Comparison of ENCODE assay signal across 12 cellular contexts in the genomic region with DNA sequence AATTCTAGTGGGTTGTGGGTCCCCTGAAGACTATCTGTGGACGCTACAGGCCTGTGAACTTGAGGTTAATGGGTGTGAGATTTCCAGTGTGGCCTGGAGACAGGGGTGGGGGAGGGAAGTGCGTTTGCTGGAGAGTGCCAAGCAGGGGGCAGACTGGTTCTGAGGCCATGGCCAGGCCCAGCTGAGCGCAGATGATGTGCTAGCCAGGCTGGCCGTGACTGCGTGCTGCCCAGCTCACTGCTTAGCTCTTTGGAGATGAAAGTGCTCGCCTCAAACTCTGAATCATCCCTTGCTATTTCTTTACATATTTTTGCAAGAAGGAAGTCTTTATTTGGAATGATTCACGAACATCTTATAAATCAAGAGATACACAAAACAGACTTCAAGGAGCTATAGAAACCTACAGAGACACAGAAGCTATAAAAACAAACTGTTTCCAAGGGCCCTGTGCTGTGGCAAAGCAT.
DNase-seq lines count a peak whose midpoint lies in the region; ATAC-seq, FAIRE-seq and TF ChIP-seq lines count a peak whose summit lies in the region.
"Had no signal": no experiment of that assay in that cellular context is flagged by ENCODE, and none has a peak within 500 bp of the region (broad histone marks: within the 10 kb centered on the region; RNA-seq: fewer than 3 reads in every experiment).

No MANE protein-coding gene starts in this region.

- POLR2A ChIA-PET in H1 (lab: Charles Lee; ENCODE audit: partially characterized antibody), result interaction anchor here (0.7 to 1.2 kb wide), 3 partner anchors 11 to 124 kb away, joined by 3 to 4 read pairs (median 3); partner anchors contain the start of genes HSPA2 and ZBTB1

- H3K36me3 ChIP-seq in ACC112 (ENCODE audit: insufficient read depth, low read length), result no peaks in the 10 kb centered on the region
- H3K36me3 ChIP-seq in H1 (ENCODE audit: control insufficient read depth in 2 of 4, insufficient read depth in 4 of 4, low read length in 3 of 4), result no peaks in the 10 kb centered on the region
- H3K36me3 ChIP-seq in mesenchymal stem cell (ENCODE audit: control insufficient read depth in 1 of 2, insufficient read depth in 2 of 2, low read depth in 1 of 2, low read length in 2 of 2), result no peaks in the 10 kb centered on the region
- H3K36me3 ChIP-seq in SJCRH30, result no peaks in the 10 kb centered on the region
- H3K36me3 ChIP-seq in gastrocnemius medialis, result no peaks in the 10 kb centered on the region
- H3K36me3 ChIP-seq: ascending aorta, BLaER1, thoracic aorta had no signal

- no peak overlapping the region for H2BK5ac ChIP-seq in H1 (ENCODE audit: low read depth, low read length)
- H2BK5ac ChIP-seq in mesenchymal stem cell (ENCODE audit: low read depth, low read length, poor library complexity, severe bottlenecking), result no peak overlapping the region

- H3K4me2 ChIP-seq in H1 (ENCODE audit: insufficient read depth in 1 of 2, low read depth in 2 of 2, low read length in 2 of 2) (no peak overlapping the region), mesenchymal stem cell (ENCODE audit: low read length, poor library complexity, severe bottlenecking) (no peak overlapping the region)
- H3K4me2 ChIP-seq: BLaER1 had no signal

- ATAC-seq in HG02759 (IDR thresholded peaks at IDR 0.05; ENCODE audit: unreplicated experiment) (no peak), gastrocnemius medialis (no peak)

- H3K18ac ChIP-seq in H1 (ENCODE audit: extremely low read depth, low read length) (no peak overlapping the region), mesenchymal stem cell (ENCODE audit: low read depth in 1 of 2, low read length in 2 of 2) (peak overlapping the region; percentile 74 to 79)

- H3K4ac ChIP-seq in H1 (replicated peaks; ENCODE audit: insufficient read length, low read depth, low read length) (no peak overlapping the region), mesenchymal stem cell (ENCODE audit: low read depth in 1 of 2, low read length in 2 of 2) (peak overlapping the region; percentile 60 to 93)

- DNase-seq in M059J (ENCODE audit: low read depth) (peak; percentile 85), H1 (ENCODE audit: low read depth in 1 of 2, low spot score in 2 of 2) (no peak), mesenchymal stem cell (peak; percentile 97), SJCRH30 (no peak), GM10266 (ENCODE audit: extremely low spot score) (no peak), gastrocnemius medialis (no peak)
- DNase-seq: activated CD4-positive, alpha-beta T cell treated with anti-CD3 and anti-CD28 coated beads for 1 hour had no signal

- H4K20me1 ChIP-seq in H1 (replicated peaks in 1 of 2; ENCODE audit: control insufficient read depth in 1 of 2, insufficient read depth in 2 of 2, low read length in 2 of 2), result no peaks in the 10 kb centered on the region
- H4K20me1 ChIP-seq: BLaER1 had no signal

- no peak overlapping the region for H3K9ac ChIP-seq in H1 (replicated peaks in 1 of 4; ENCODE audit: extremely low read depth in 1 of 4, low read depth in 3 of 4, low read length in 3 of 4)
- H3K9ac ChIP-seq in mesenchymal stem cell (ENCODE audit: low read length), result peak overlapping the region; percentile 64
- H3K9ac ChIP-seq: BLaER1 had no signal

- H3K79me2 ChIP-seq in ACC112 (ENCODE audit: control insufficient read depth, insufficient read depth, low read length, unreplicated experiment), result no peaks in the 10 kb centered on the region
- no peaks in the 10 kb centered on the region for H3K79me2 ChIP-seq in H1 (ENCODE audit: control insufficient read depth in 1 of 2, insufficient read depth in 2 of 2, low read length in 2 of 2)

- no peak overlapping the region for H4K5ac ChIP-seq in H1 (ENCODE audit: insufficient read length, low read depth, low read length)

- H3K4me1 ChIP-seq in ACC112 (ENCODE audit: control insufficient read depth, insufficient read depth, low read length, unreplicated experiment) (peaks cover 12% of the 10 kb centered on the region), H1 (replicated peaks in 1 of 4; ENCODE audit: control insufficient read depth in 3 of 4, insufficient read depth in 4 of 4, low read length in 3 of 4) (peaks cover 0 to 10% (median 1%) of the 10 kb centered on the region in 4 experiments; a peak in 3 of 7 replicates), mesenchymal stem cell (ENCODE audit: control insufficient read depth, insufficient read depth, low read depth, low read length) (peaks cover 3% of the 10 kb centered on the region), SJCRH30 (no peaks in the 10 kb centered on the region), gastrocnemius medialis (no peaks in the 10 kb centered on the region)
- H3K4me1 ChIP-seq: ascending aorta had no signal

- no peak overlapping the region for H3K23ac ChIP-seq in H1 (ENCODE audit: insufficient read length)
- no peak overlapping the region for H3K23ac ChIP-seq in mesenchymal stem cell (ENCODE audit: low read length in 2 of 2)

- H2BK12ac ChIP-seq in H1 (ENCODE audit: low read depth, low read length) (no peak overlapping the region), mesenchymal stem cell (ENCODE audit: low read length in 2 of 2) (peak overlapping the region; percentile 49 to 95)

- intact Hi-C loops in gastrocnemius medialis (cut with DNase I; ENCODE audit: low total_unique reads), result no loop called here

- H2BK120ac ChIP-seq in H1 (replicated peaks; ENCODE audit: low read depth, low read length), result no peak overlapping the region
- peak overlapping the region; percentile 81 for H2BK120ac ChIP-seq in mesenchymal stem cell (ENCODE audit: low read depth, low read length)

- TF ChIP-seq POLR2A in H1 (IDR thresholded peaks at IDR 0.05; ENCODE audit: control extremely low read depth in 1 of 2, low read depth in 2 of 2, low read length in 2 of 2), result no peak
- no peak for TF ChIP-seq POLR2A in gastrocnemius medialis (IDR thresholded peaks at IDR 0.05)

- H2BK20ac ChIP-seq in H1 (ENCODE audit: low read length), result 0 out of 2 replicates have a peak overlapping the region, but pooled peaks have one; percentile 10

- H3K27ac ChIP-seq in ACC112 (ENCODE audit: low read depth, low read length) (peak overlapping the region; percentile 66), H1 (ENCODE audit: low read depth, low read length) (no peak overlapping the region), mesenchymal stem cell (ENCODE audit: low read length, poor library complexity, severe bottlenecking) (peak overlapping the region; percentile 72), SJCRH30 (no peak overlapping the region), gastrocnemius medialis (no peak overlapping the region)
- H3K27ac ChIP-seq: ascending aorta, BLaER1, thoracic aorta had no signal

- no peak overlapping the region for H3K4me3 ChIP-seq in ACC112 (ENCODE audit: low read depth, low read length)
- H3K4me3 ChIP-seq in H1 (ENCODE audit: extremely low read depth in 1 of 4, insufficient read depth in 2 of 4, low read depth in 3 of 4, low read length in 4 of 4), result no peak overlapping the region
- H3K4me3 ChIP-seq in mesenchymal stem cell (ENCODE audit: insufficient read depth in 1 of 2, low read depth in 1 of 2, low read length in 2 of 2), result no peak overlapping the region
- no peak overlapping the region for H3K4me3 ChIP-seq in SJCRH30
- no peak overlapping the region for H3K4me3 ChIP-seq in gastrocnemius medialis
- H3K4me3 ChIP-seq: ascending aorta, BLaER1, thoracic aorta had no signal

- H3K56ac ChIP-seq in H1 (replicated peaks; ENCODE audit: insufficient read length, low read depth, low read length), result no peak overlapping the region

- H4K91ac ChIP-seq in H1 (replicated peaks; ENCODE audit: insufficient read length, low read length), result no peak overlapping the region
- peak overlapping the region; percentile 92 for H4K91ac ChIP-seq in mesenchymal stem cell (ENCODE audit: low read length)

- WGBS in H1 (ENCODE audit: extremely low coverage in 1 of 2, insufficient coverage in 1 of 2, insufficient read length in 1 of 2, insufficient replicate concordance in 2 of 2, low coverage in 1 of 2, low lambda C conversion rate in 2 of 2, missing lambda C conversion rate in 1 of 2), 2 experiments, result 63% methylated on average over 7 of the region's 7 CpGs; no CpG with 5 or more reads in 1 of the 2 experiments
- 0% methylated on average over 4 of the region's 7 CpGs for WGBS in mesenchymal stem cell

- CTCF ChIA-PET in H1 (lab: Charles Lee; ENCODE audit: partially characterized antibody), result interaction anchor here (0.5 to 2.2 kb wide), 11 partner anchors 9 to 509 kb away, joined by 3 to 11 read pairs (median 3); no protein-coding TSS in a partner anchor

- TF ChIP-seq RAD21 in H1 (IDR thresholded peaks at IDR 0.05 in 1 of 2, conservative IDR thresholded peaks at IDR 0.05 in 1 of 2; ENCODE audit: low read depth in 2 of 2, low read length in 2 of 2), result no peak

- H2BK15ac ChIP-seq in H1 (ENCODE audit: low read length) (0 out of 2 replicates have a peak overlapping the region, but pooled peaks have one; percentile 83), mesenchymal stem cell (ENCODE audit: low read depth, poor library complexity, severe bottlenecking) (no peak overlapping the region)

- no peak for TF ChIP-seq EP300 in H1 (IDR thresholded peaks at IDR 0.05; ENCODE audit: borderline replicate concordance in 1 of 2, low read depth in 2 of 2, low read length in 2 of 2)

- TF ChIP-seq CTCF in H1 (IDR thresholded peaks at IDR 0.05; ENCODE audit: control extremely low read depth in 1 of 3, insufficient read depth in 1 of 3, low read depth in 1 of 3, low read length in 3 of 3) (no peak), GM10266 (IDR thresholded peaks at IDR 0.05; ENCODE audit: control insufficient read depth, insufficient read depth, low read depth, missing control alignments) (no peak), gastrocnemius medialis (IDR thresholded peaks at IDR 0.05 in 4 of 5, conservative IDR thresholded peaks at IDR 0.05 in 1 of 5) (no peak)

- H3K79me1 ChIP-seq in H1 (ENCODE audit: low read depth, low read length) (no peaks in the 10 kb centered on the region), mesenchymal stem cell (replicated peaks; ENCODE audit: low read length, poor library complexity, severe bottlenecking) (no peaks in the 10 kb centered on the region)

- H3K9me3 ChIP-seq in H1 (ENCODE audit: insufficient read depth in 2 of 2, low read depth in 1 of 2, low read length in 1 of 2) (no peaks in the 10 kb centered on the region), mesenchymal stem cell (ENCODE audit: control insufficient read depth, low read length) (no peaks in the 10 kb centered on the region), SJCRH30 (replicated peaks) (no peaks in the 10 kb centered on the region), gastrocnemius medialis (no peaks in the 10 kb centered on the region)
- H3K9me3 ChIP-seq: ascending aorta, thoracic aorta had no signal

- H3K27me3 ChIP-seq in ACC112 (ENCODE audit: insufficient read depth, low read length), result no peaks in the 10 kb centered on the region
- H3K27me3 ChIP-seq in H1 (replicated peaks in 1 of 4; ENCODE audit: control insufficient read depth in 3 of 4, extremely low read depth in 1 of 4, insufficient read depth in 3 of 4, low read length in 3 of 4), result no peaks in the 10 kb centered on the region
- peaks cover 0 to 3% of the 10 kb centered on the region in 2 experiments for H3K27me3 ChIP-seq in mesenchymal stem cell (ENCODE audit: control insufficient read depth in 1 of 2, insufficient read depth in 1 of 2, low read length in 2 of 2)
- H3K27me3 ChIP-seq in SJCRH30, result no peaks in the 10 kb centered on the region
- H3K27me3 ChIP-seq in gastrocnemius medialis, result no peaks in the 10 kb centered on the region
- H3K27me3 ChIP-seq: ascending aorta, BLaER1 had no signal

- in situ Hi-C loops in gastrocnemius medialis (cut with MboI; ENCODE audit: low sequenced_read_pairs in 4 of 4), result loop anchor here in 2 of 4 donors (25.0 kb wide), 3 partner anchors 92 to 292 kb away; partner anchors contain the start of genes HSPA2 (in 1 of the 2) and PPP1R36 (in 1 of the 2)

- H4K8ac ChIP-seq in H1 (ENCODE audit: extremely low read depth, insufficient read depth, low read length) (no peak overlapping the region), mesenchymal stem cell (ENCODE audit: low read length) (peak overlapping the region; percentile 81)

- H2AK5ac ChIP-seq in H1 (ENCODE audit: low read depth, low read length) (no peak overlapping the region), mesenchymal stem cell (ENCODE audit: low read length, severe bottlenecking) (peak overlapping the region; percentile 76)

- H3K14ac ChIP-seq in H1 (ENCODE audit: insufficient read length) (no peak overlapping the region), mesenchymal stem cell (ENCODE audit: low read length in 2 of 2) (no peak overlapping the region)

- no peaks in the 10 kb centered on the region for H3K23me2 ChIP-seq in H1 (ENCODE audit: low read depth, low read length)

- peak overlapping the region; percentile 51 for H2AFZ ChIP-seq in ACC112 (ENCODE audit: low read length, unreplicated experiment)
- H2AFZ ChIP-seq in H1 (ENCODE audit: low read length), result peak overlapping the region; percentile 86; the same call in 1 of the 2 replicates
- peak overlapping the region; percentile 1 for H2AFZ ChIP-seq in mesenchymal stem cell (ENCODE audit: low read depth, low read length)

- no peak for FAIRE-seq in H1 (lab: Jason Lieb, UNC)

Comparison
In these comparisons a context has a peak if more than half of its experiments do, and no peak if none do; other contexts are left out.
1. H2AFZ ChIP-seq: peak in every context shown above with its lines; median percentile 86 in H1; 51 in ACC112; 1 in mesenchymal stem cell.
2. H3K27ac ChIP-seq: peak in ACC112 (single experiment) and mesenchymal stem cell (single experiment); none in H1 (single experiment), SJCRH30 (single experiment) and gastrocnemius medialis (0 of 4).
3. DNase-seq: peak in M059J (single experiment) and mesenchymal stem cell (single experiment); none in H1 (0 of 2), SJCRH30 (0 of 2), GM10266 (single experiment) and gastrocnemius medialis (0 of 2).